In genomic region chr16:31129568-31130335, GRCh38 we compare ENCODE assay signal across 1 cellular context.
TF ChIP-seq lines count a peak whose summit lies in the region.

No MANE protein-coding gene starts in this region.

TF ChIP-seq in SK-N-SH, 30 proteins besides CTCF, POLR2A, EP300 and RAD21:
- no peak for TF ChIP-seq MAX (IDR thresholded peaks at IDR 0.05; ENCODE audit: low read depth)
- TF ChIP-seq TAF1 (IDR thresholded peaks at IDR 0.05; ENCODE audit: borderline replicate concordance, low read depth, low read length), result no peak
